1 cellular context compared by ENCODE assay signal in genomic region chr21:33237446-33237845, GRCh38.
A peak's percentile ranks its signal among the peaks of the same experiment; 100 is the strongest.
TF ChIP-seq lines count a peak whose summit lies in the region.

No MANE protein-coding gene starts in this region.

TF ChIP-seq in GM12878, 131 proteins besides CTCF, POLR2A, EP300 and RAD21:
- peak; percentile 45 for TF ChIP-seq ATF7 (IDR thresholded peaks at IDR 0.05; ENCODE audit: low read depth)
- TF ChIP-seq PML (IDR thresholded peaks at IDR 0.05; ENCODE audit: low read length), result no peak
- TF ChIP-seq POLR2AphosphoS5 (IDR thresholded peaks at IDR 0.05; ENCODE audit: low read length), result 0 out of 2 replicates have a peak, but pooled peaks have one; percentile 30
